Comparison of ENCODE assay signal across 8 cellular contexts in genomic region chr7:39414669-39415035, GRCh38.
DNase-seq lines count a peak whose midpoint lies in the region; ATAC-seq, FAIRE-seq and TF ChIP-seq lines count a peak whose summit lies in the region.

No MANE protein-coding gene starts in this region.

- no peaks in the 10 kb centered on the region for H4K20me1 ChIP-seq in DOHH2 (ENCODE audit: control insufficient read depth, insufficient read depth, low read depth, low read length)

- H3K36me3 ChIP-seq in DOHH2 (ENCODE audit: control insufficient read depth, low read length) (no peaks in the 10 kb centered on the region), Peyer's patch (no peaks in the 10 kb centered on the region), esophagus squamous epithelium (no peaks in the 10 kb centered on the region), trophoblast cell (ENCODE audit: control insufficient read depth in 1 of 2, insufficient read depth in 2 of 2, low read length in 2 of 2) (no peaks in the 10 kb centered on the region)

- H2AK5ac ChIP-seq in trophoblast cell (ENCODE audit: low read length), result no peak overlapping the region

- no peak overlapping the region for H2BK120ac ChIP-seq in trophoblast cell (ENCODE audit: insufficient read depth, low read length, poor library complexity)

- H3K27me3 ChIP-seq in DOHH2 (ENCODE audit: control insufficient read depth, low read length) (peaks cover 29% of the 10 kb centered on the region), Peyer's patch (no peaks in the 10 kb centered on the region), esophagus squamous epithelium (peaks cover 0 to 28% (median 0%) of the 10 kb centered on the region in 4 donors), trophoblast cell (ENCODE audit: insufficient read depth, low read length) (no peaks in the 10 kb centered on the region)

- H2BK5ac ChIP-seq in trophoblast cell (ENCODE audit: low read depth, low read length, poor library complexity), result no peak overlapping the region

- no peaks in the 10 kb centered on the region for H3K9me2 ChIP-seq in DOHH2 (replicated peaks; ENCODE audit: control insufficient read depth, low read length)

- peak overlapping the region; percentile 64 for H3K4me2 ChIP-seq in DOHH2 (ENCODE audit: low read length)
- peak overlapping the region; percentile 76 for H3K4me2 ChIP-seq in trophoblast cell (ENCODE audit: low read length)

- H4K8ac ChIP-seq in trophoblast cell (ENCODE audit: low read depth, low read length), result peak overlapping the region; percentile 80

- H3K27ac ChIP-seq in DOHH2 (ENCODE audit: low read depth, low read length) (no peak overlapping the region), Peyer's patch (no peak overlapping the region), esophagus squamous epithelium (peak overlapping the region in 1 of 4 donors; percentile 13), trophoblast cell (ENCODE audit: low read depth, low read length) (no peak overlapping the region)

- H3K79me2 ChIP-seq in DOHH2 (ENCODE audit: control insufficient read depth, low read length) (no peaks in the 10 kb centered on the region), trophoblast cell (ENCODE audit: control insufficient read depth, insufficient read depth, low read length, poor library complexity) (peaks cover 4% of the 10 kb centered on the region)

- no peak overlapping the region for H3K18ac ChIP-seq in trophoblast cell (ENCODE audit: low read length)

- H3K23ac ChIP-seq in trophoblast cell (ENCODE audit: low read length), result no peak overlapping the region

- no peak for FAIRE-seq in GM19239 (lab: Jason Lieb, UNC)

- no peak overlapping the region for H3K14ac ChIP-seq in trophoblast cell (ENCODE audit: low read length)

- TF ChIP-seq POLR2A in Peyer's patch (IDR thresholded peaks at IDR 0.05) (no peak), esophagus squamous epithelium (IDR thresholded peaks at IDR 0.05) (no peak)

- H3K4me3 ChIP-seq in DOHH2 (ENCODE audit: low read length) (peak overlapping the region; percentile 63), Peyer's patch (peak overlapping the region; percentile 20 to 57 (median 49)), esophagus squamous epithelium (peak overlapping the region; percentile 31 to 72 (median 48)), trophoblast cell (ENCODE audit: low read depth, low read length) (peak overlapping the region; percentile 63)

- ATAC-seq in HG03045 (IDR thresholded peaks at IDR 0.05; ENCODE audit: unreplicated experiment) (no peak), GM21786 (IDR thresholded peaks at IDR 0.05; ENCODE audit: unreplicated experiment) (no peak)

- DNase-seq in Peyer's patch (no peak), esophagus squamous epithelium (lab: John Stamatoyannopoulos, UW) (no peak), trophoblast cell (no peak), NCI-H2171 treated with DMSO at 0.1 percent for 48 hours (lab: John Stamatoyannopoulos, UW) (no peak), GM19239 (ENCODE audit: insufficient read length, low spot score) (no peak)

- peaks cover 3% of the 10 kb centered on the region for H3K79me1 ChIP-seq in trophoblast cell (ENCODE audit: low read length)

- H2AFZ ChIP-seq in trophoblast cell (ENCODE audit: insufficient read depth, low read length, poor library complexity), result peak overlapping the region; percentile 99

- TF ChIP-seq CTCF in DOHH2 (IDR thresholded peaks at IDR 0.05; ENCODE audit: low read depth, low read length, poor library complexity, severe bottlenecking) (no peak), Peyer's patch (IDR thresholded peaks at IDR 0.05) (no peak), esophagus squamous epithelium (IDR thresholded peaks at IDR 0.05) (no peak)

- no peak overlapping the region for H4K91ac ChIP-seq in trophoblast cell (ENCODE audit: low read depth, low read length)

- intact Hi-C loops in esophagus squamous epithelium (cut with DNase I), result no loop called here

- H3F3A ChIP-seq in DOHH2 (ENCODE audit: control insufficient read depth, insufficient read depth), result 0 out of 2 replicates have a peak, but pooled peaks cover 3% of the 10 kb centered on the region

- H3K4me1 ChIP-seq in DOHH2 (ENCODE audit: control insufficient read depth, low read length) (peaks cover 7% of the 10 kb centered on the region; the same call in 1 of the 2 replicates), Peyer's patch (peaks cover 0 to 15% (median 0%) of the 10 kb centered on the region in 4 donors), esophagus squamous epithelium (peaks cover 0 to 17% (median 11%) of the 10 kb centered on the region in 3 donors), trophoblast cell (ENCODE audit: control insufficient read depth in 1 of 2, insufficient read depth in 2 of 2, low read length in 2 of 2) (peaks cover 2 to 3% of the 10 kb centered on the region in 2 experiments)

- H2BK12ac ChIP-seq in trophoblast cell (ENCODE audit: low read length), result no peak overlapping the region

- 5 to 10% methylated on average over 3 of the region's 8 CpGs for whole genome bisulfite sequencing in esophagus squamous epithelium, 2 donors
- no CpG with 5 or more reads among the region's 8 CpGs for WGBS in trophoblast cell (ENCODE audit: extremely low coverage, insufficient coverage, insufficient read length)

- H3K4ac ChIP-seq in trophoblast cell (ENCODE audit: low read depth, low read length), result no peak overlapping the region

- H3K9me3 ChIP-seq in DOHH2 (ENCODE audit: control insufficient read depth, insufficient read depth, low read length) (no peaks in the 10 kb centered on the region), Peyer's patch (no peaks in the 10 kb centered on the region), esophagus squamous epithelium (no peaks in the 10 kb centered on the region), trophoblast cell (ENCODE audit: insufficient read depth, low read depth, low read length) (no peaks in the 10 kb centered on the region)

- no peak overlapping the region for H3K9ac ChIP-seq in trophoblast cell (ENCODE audit: low read length)

- no peak overlapping the region for H4K12ac ChIP-seq in trophoblast cell (ENCODE audit: low read depth, low read length)
